In genomic region chr12:89236237-89236636, GRCh38 we compare ENCODE assay signal across 13 cellular contexts.
DNase-seq lines count a peak whose midpoint lies in the region; ATAC-seq and TF ChIP-seq lines count a peak whose summit lies in the region.
"Had no signal": no experiment of that assay in that cellular context is flagged by ENCODE, and none has a peak within 500 bp of the region (broad histone marks: within the 10 kb centered on the region; RNA-seq: fewer than 3 reads in every experiment).

No MANE protein-coding gene starts in this region.

- H3K27me3 Mint-ChIP-seq in activated CD4-positive, alpha-beta memory T cell treated with anti-CD3 and anti-CD28 coated beads for 36 hours = no peaks in the 10 kb centered on the region

- no peak overlapping the region for H3K4me3 Mint-ChIP-seq in activated CD4-positive, alpha-beta memory T cell treated with anti-CD3 and anti-CD28 coated beads for 36 hours
- H3K4me3 Mint-ChIP-seq: nephron had no signal

- no peak for TF ChIP-seq POLR2A in erythroblast (IDR thresholded peaks at IDR 0.05; ENCODE audit: low read length)

- H3K9me3 Mint-ChIP-seq in activated CD4-positive, alpha-beta memory T cell treated with anti-CD3 and anti-CD28 coated beads for 36 hours = no peaks in the 10 kb centered on the region
- H3K9me3 Mint-ChIP-seq: nephron had no signal

- CTCF ChIA-PET in activated CD4-positive, alpha-beta memory T cell treated with anti-CD3 and anti-CD28 coated beads for 36 hours (lab: Charles Lee) = no interaction called here

- no peak overlapping the region for H3K4me3 ChIP-seq in fibroblast of pulmonary artery (replicated peaks; ENCODE audit: low read depth, low read length)

- intact Hi-C loops in activated CD4-positive, alpha-beta memory T cell treated with anti-CD3 and anti-CD28 coated beads for 36 hours (cut with micrococcal nuclease) = no loop called here

- H3K27ac Mint-ChIP-seq in activated CD4-positive, alpha-beta memory T cell treated with anti-CD3 and anti-CD28 coated beads for 36 hours = peak overlapping the region; percentile 13
- H3K27ac Mint-ChIP-seq: nephron had no signal

- TF ChIP-seq CTCF in fibroblast of pulmonary artery (IDR thresholded peaks at IDR 0.05; ENCODE audit: low read length, missing control alignments) = no peak

- peaks cover 69% of the 10 kb centered on the region for H3K4me1 Mint-ChIP-seq in activated CD4-positive, alpha-beta memory T cell treated with anti-CD3 and anti-CD28 coated beads for 36 hours (ENCODE audit: low read depth)

- DNase-seq in A172 (ENCODE audit: low spot score) = peak; percentile 20
- peak; percentile 47 for DNase-seq in EH (ENCODE audit: low read depth)
- no peak for DNase-seq in activated CD4-positive, alpha-beta memory T cell treated with anti-CD3 and anti-CD28 coated beads for 36 hours
- DNase-seq in fibroblast of pulmonary artery (ENCODE audit: low read depth) = peak; percentile 77
- no peak for DNase-seq in G401 (ENCODE audit: low spot score)
- no peak for DNase-seq in erythroblast (lab: John Stamatoyannopoulos, UW)
- DNase-seq: activated CD4-positive, alpha-beta T cell treated with anti-CD3 and anti-CD28 coated beads for 1 hour; activated gamma-delta T cell; kidney glomerular epithelial cell; substantia nigra had no signal

- POLR2A ChIA-PET in activated CD4-positive, alpha-beta memory T cell treated with anti-CD3 and anti-CD28 coated beads for 36 hours (lab: Charles Lee) = interaction anchor here (1.0 kb wide), 1 partner anchor 11 kb away, joined by 3 read pairs; no protein-coding TSS in a partner anchor

- ATAC-seq in GM19351 (IDR thresholded peaks at IDR 0.05; ENCODE audit: unreplicated experiment) (no peak), GM21825 (IDR thresholded peaks at IDR 0.05; ENCODE audit: unreplicated experiment) (no peak)

- in situ Hi-C loops in G401 (cut with HindIII; ENCODE audit: low sequenced_read_pairs) = no loop called here

- H3K36me3 Mint-ChIP-seq in activated CD4-positive, alpha-beta memory T cell treated with anti-CD3 and anti-CD28 coated beads for 36 hours = peaks cover 4% of the 10 kb centered on the region

Comparison
In these comparisons a context has a peak if more than half of its experiments do, and no peak if none do; other contexts are left out.
1. DNase-seq: peak in A172 (single experiment), EH (single experiment) and fibroblast of pulmonary artery (single experiment); none in activated CD4-positive, alpha-beta memory T cell treated with anti-CD3 and anti-CD28 coated beads for 36 hours (single experiment), G401 (single experiment) and erythroblast (0 of 2).